In the genomic region with DNA sequence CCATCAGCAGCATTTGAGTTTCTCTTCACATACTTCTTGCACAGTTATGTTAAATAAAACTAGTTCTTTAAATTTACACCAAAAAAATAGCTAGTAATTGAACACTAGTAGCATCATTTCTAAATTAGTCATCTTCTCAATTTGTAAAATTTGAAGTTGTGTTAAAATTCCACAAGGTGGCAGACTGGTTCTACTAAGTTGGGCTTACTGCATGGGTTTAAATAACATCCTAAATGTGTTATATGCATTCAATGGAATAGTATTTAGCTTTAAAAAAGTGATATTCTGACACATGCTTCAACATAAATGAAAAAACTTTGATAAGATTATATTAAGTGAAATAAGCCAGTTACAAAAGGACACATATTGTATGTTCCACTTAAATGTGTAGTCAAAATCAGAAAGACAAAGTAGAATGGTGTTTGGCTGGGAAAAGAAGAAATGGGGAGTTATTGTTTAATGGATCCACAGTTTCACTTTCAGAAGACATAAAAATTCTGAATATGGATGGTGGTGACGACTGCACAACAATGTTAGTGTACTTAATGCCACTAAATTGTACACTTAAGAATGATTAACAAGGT, we compare ENCODE assay signal across 8 cellular contexts. TPM values are rescaled to one million over a fixed set of nuclear protein-coding genes. Genes with fewer than 3 reads are reported as not detected.
A peak's percentile ranks its signal among the peaks of the same experiment; 100 is the strongest.
DNase-seq lines count a peak whose midpoint lies in the region; ATAC-seq and TF ChIP-seq lines count a peak whose summit lies in the region.

No MANE protein-coding gene starts in this region.

- no peaks in the 10 kb centered on the region for H3K9me3 Mint-ChIP-seq in activated naive CD8-positive, alpha-beta T cell treated with anti-CD3 and anti-CD28 coated beads for 36 hours

- no peak overlapping the region for H3K27ac Mint-ChIP-seq in activated naive CD8-positive, alpha-beta T cell treated with anti-CD3 and anti-CD28 coated beads for 36 hours

- no peak for TF ChIP-seq POLR2A in tibial nerve (IDR thresholded peaks at IDR 0.05)

- peak; percentile 36 for TF ChIP-seq CTCF in astrocyte of the cerebellum (IDR thresholded peaks at IDR 0.05; ENCODE audit: low read depth, low read length, missing control alignments)
- TF ChIP-seq CTCF in tibial nerve (IDR thresholded peaks at IDR 0.05), result peak; percentile 32 to 61 (median 51)

- DNase-seq in AML-193 (lab: John Stamatoyannopoulos, UW) (peak; percentile 68 to 69), NCI-H2171 treated with DMSO at 0.1 percent for 48 hours (lab: John Stamatoyannopoulos, UW) (peak; percentile 78), astrocyte of the cerebellum (ENCODE audit: low read depth) (peak; percentile 63), inferior parietal cortex (ENCODE audit: extremely low spot score) (peak; percentile 70), tibial nerve (ENCODE audit: low spot score in 2 of 2) (no peak)
- no peak for DNase-seq in activated naive CD8-positive, alpha-beta T cell treated with anti-CD3 and anti-CD28 coated beads for 36 hours

- WGBS in tibial nerve, 2 donors, result 5 to 15% methylated on average over 1 of the region's 1 CpG

- TF ChIP-seq EP300 in tibial nerve (IDR thresholded peaks at IDR 0.05), result no peak

- H3K4me1 ChIP-seq in tibial nerve, result no peaks in the 10 kb centered on the region

- H3K36me3 ChIP-seq in tibial nerve, result no peaks in the 10 kb centered on the region

- H3K27me3 Mint-ChIP-seq in activated naive CD8-positive, alpha-beta T cell treated with anti-CD3 and anti-CD28 coated beads for 36 hours, result no peaks in the 10 kb centered on the region

- ATAC-seq in GM19351 (IDR thresholded peaks at IDR 0.05; ENCODE audit: unreplicated experiment) (peak; percentile 61), GM21529 (IDR thresholded peaks at IDR 0.05; ENCODE audit: unreplicated experiment) (no peak)

- H3K4me3 ChIP-seq in astrocyte of the cerebellum (ENCODE audit: low read depth, low read length), result no peak overlapping the region
- H3K4me3 ChIP-seq in tibial nerve, result no peak overlapping the region

- H3K4me1 Mint-ChIP-seq in activated naive CD8-positive, alpha-beta T cell treated with anti-CD3 and anti-CD28 coated beads for 36 hours, result peaks cover 3% of the 10 kb centered on the region

- H3K27me3 ChIP-seq in tibial nerve, result no peaks in the 10 kb centered on the region

- H3K9me3 ChIP-seq in tibial nerve, result no peaks in the 10 kb centered on the region

- H3K36me3 Mint-ChIP-seq in activated naive CD8-positive, alpha-beta T cell treated with anti-CD3 and anti-CD28 coated beads for 36 hours, result no peaks in the 10 kb centered on the region

- no peak overlapping the region for H3K4me3 Mint-ChIP-seq in activated naive CD8-positive, alpha-beta T cell treated with anti-CD3 and anti-CD28 coated beads for 36 hours

- H3K27ac ChIP-seq in tibial nerve, result no peak overlapping the region

- in situ Hi-C loops in astrocyte of the cerebellum (cut with HindIII; ENCODE audit: low sequenced_read_pairs), result no loop called here

RNA-seq across cellular contexts. Expression of gene RPRD1A, which starts 28.7 kb away (rescaled TPM):
- 10 to 100 TPM; 65.9 to 75.9 (median 69.7) TPM for total RNA-seq in tibial nerve
- 10 to 100 TPM; 30.0 to 32.5 TPM for total RNA-seq in activated naive CD8-positive, alpha-beta T cell treated with anti-CD3 and anti-CD28 coated beads for 36 hours

RNA-seq across cellular contexts. Expression of gene SLC39A6, which starts 33.1 kb away (rescaled TPM):
- 10 to 100 TPM; 43.3 to 53.3 (median 44.0) TPM for total RNA-seq in tibial nerve
- 10 to 100 TPM; 30.9 to 31.2 TPM for total RNA-seq in activated naive CD8-positive, alpha-beta T cell treated with anti-CD3 and anti-CD28 coated beads for 36 hours

RNA-seq across cellular contexts. Expression of gene ELP2, which starts 33.7 kb away (rescaled TPM):
- total RNA-seq in tibial nerve, result 10 to 100 TPM; 46.1 to 82.4 (median 67.4) TPM
- total RNA-seq in activated naive CD8-positive, alpha-beta T cell treated with anti-CD3 and anti-CD28 coated beads for 36 hours, result 10 to 100 TPM; 93.4 to 98.2 TPM

Comparison
In these comparisons a context has a peak if more than half of its experiments do, and no peak if none do; other contexts are left out.
1. DNase-seq: peak in AML-193 (2 of 2), NCI-H2171 treated with DMSO at 0.1 percent for 48 hours (single experiment), astrocyte of the cerebellum (single experiment) and inferior parietal cortex (single experiment); none in tibial nerve (0 of 2) and activated naive CD8-positive, alpha-beta T cell treated with anti-CD3 and anti-CD28 coated beads for 36 hours (single experiment).